ENCODE assay signal across 27 cellular contexts in the genomic region with DNA sequence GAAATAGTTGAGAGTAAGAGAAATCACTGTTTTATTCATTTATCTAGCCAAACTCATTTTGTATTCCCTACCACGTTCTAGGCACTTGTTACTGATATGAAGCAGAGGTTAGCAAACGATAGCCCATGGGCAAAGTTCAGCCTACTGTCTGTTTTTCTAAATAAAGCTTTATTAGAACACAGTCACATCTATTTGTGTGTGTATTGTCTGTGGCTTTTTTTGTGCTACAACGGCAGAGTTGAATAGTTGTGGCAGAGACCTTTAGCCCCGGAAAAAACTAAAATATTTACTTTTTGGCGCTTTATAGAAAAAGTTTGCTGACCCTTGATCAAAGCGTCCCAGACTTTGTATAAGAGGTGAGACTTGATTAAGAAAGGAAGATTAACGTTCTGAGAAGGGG.
"Had no signal": no experiment of that assay in that cellular context is flagged by ENCODE, and none has a peak within 500 bp of the region (broad histone marks: within the 10 kb centered on the region; RNA-seq: fewer than 3 reads in every experiment).

No MANE protein-coding gene starts in this region.

- FAIRE-seq: urothelium cell line had no signal

- H3K27me3 ChIP-seq: stomach, suprapubic skin, testis, thyroid gland, tibial artery, tibial nerve, transverse colon, upper lobe of left lung, upper lobe of right lung, uterus, vagina had no signal

- H3K4me1 ChIP-seq: stomach, suprapubic skin, testis, thyroid gland, tibial artery, transverse colon, upper lobe of right lung, uterus, vagina had no signal

- H3K36me3 ChIP-seq: stomach, suprapubic skin, thoracic aorta, thyroid gland, tibial artery, tibial nerve, transverse colon, upper lobe of left lung, upper lobe of right lung, uterus, vagina had no signal

- H3K9me3 ChIP-seq: stomach, suprapubic skin, testis, thoracic aorta, thyroid gland, tibial artery, tibial nerve, transverse colon, upper lobe of left lung, upper lobe of right lung, uterus, vagina had no signal

- H3K27ac ChIP-seq: stomach, suprapubic skin, testis, thoracic aorta, thyroid gland, tibial artery, tibial nerve, transverse colon, upper lobe of left lung, upper lobe of right lung, uterus, vagina had no signal

- DNase-seq: stimulated activated CD4-positive, alpha-beta T cell treated with anti-CD3 and anti-CD28 coated beads, Interleukin-2, amount 100 ng/mL, for 48 hours; stimulated activated CD4-positive, alpha-beta T cell treated with anti-CD3 and anti-CD28 coated beads, Interleukin-4, amount 100 ng/mL, for 1 hour; stimulated activated CD4-positive, alpha-beta T cell treated with anti-CD3 and anti-CD28 coated beads, Interleukin-4, amount 100 ng/mL, for 24 hours; stimulated activated CD4-positive, alpha-beta T cell treated with anti-CD3 and anti-CD28 coated beads, Interleukin-4, amount 100 ng/mL, for 4 hours; stimulated activated CD8-positive, alpha-beta memory T cell treated with anti-CD3 and anti-CD28 coated beads, Interleukin-4, amount 100 ng/mL, for 48 hours; stimulated activated naive B cell treated with anti-CD40 and anti-IgM and Interleukin-4, amounts not matched to agents 10 μg/mL and 1 μg/mL and 100 μg/mL, for 72 hours; stimulated activated naive CD4-positive, alpha-beta T cell; stimulated activated naive CD4-positive, alpha-beta T cell treated with Interleukin-2 at 50 U/mL for 16 hours; stimulated activated naive CD8-positive, alpha-beta T cell treated with anti-CD3 and anti-CD28 coated beads, Interleukin-15, amount 100 ng/mL, for 72 hours; stimulated activated naive CD8-positive, alpha-beta T cell treated with anti-CD3 and anti-CD28 coated beads, Interleukin-15, Interleukin-2, amounts not matched to agents 100 U/mL and 50 U/mL, for 24 hours; stomach; substantia nigra; testis; thyroid gland; tibial artery; transverse colon; trophoblast cell; upper lobe of left lung; upper lobe of right lung; uterus had no signal

- ATAC-seq: stimulated activated effector memory CD8-positive, alpha-beta T cell treated with anti-CD3 and anti-CD28 coated beads, Interleukin-12 subunit alpha, Interleukin-12 subunit beta, amount 100 ng/mL, for 72 hours; stimulated activated memory B cell treated with anti-CD40 and anti-IgM and Interleukin-4, amounts not matched to agents 10 μg/mL and 1 μg/mL and 100 μg/mL, for 72 hours; stimulated activated naive B cell treated with anti-CD40 and anti-IgM and Interleukin-4, amounts not matched to agents 10 μg/mL and 1 μg/mL and 100 μg/mL, for 72 hours; stimulated activated naive CD8-positive, alpha-beta T cell treated with anti-CD3 and anti-CD28 coated beads, Interleukin-15, amount 100 ng/mL, for 72 hours; stimulated activated naive CD8-positive, alpha-beta T cell treated with anti-CD3 and anti-CD28 coated beads, Interleukin-15, Interleukin-2, amounts not matched to agents 100 U/mL and 50 U/mL, for 24 hours; upper lobe of right lung had no signal

- H3K4me3 ChIP-seq: stomach, suprapubic skin, testis, thoracic aorta, thyroid gland, tibial artery, tibial nerve, transverse colon, upper lobe of left lung, upper lobe of right lung, uterus, vagina had no signal
